Comparison of ENCODE assay signal across 8 cellular contexts in the genomic region with DNA sequence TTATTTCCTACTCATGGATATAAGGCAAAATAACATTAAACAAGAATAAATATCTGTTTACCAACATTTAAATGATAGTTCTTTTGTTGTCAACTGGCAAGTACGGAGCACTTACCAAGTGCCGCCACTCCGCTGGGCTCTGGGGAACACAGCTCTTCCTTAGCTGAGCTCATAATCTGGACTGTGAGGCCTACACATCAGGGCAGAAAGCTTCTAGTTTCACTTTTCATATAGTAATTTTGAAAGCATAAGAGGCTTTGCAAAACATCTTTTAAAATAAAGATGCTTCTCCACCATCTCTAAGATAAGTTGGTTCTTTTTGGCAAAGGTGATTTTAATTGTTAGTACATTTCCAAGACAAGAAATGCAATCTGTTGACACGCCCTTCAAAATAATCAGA.
DNase-seq lines count a peak whose midpoint lies in the region; ATAC-seq, FAIRE-seq and TF ChIP-seq lines count a peak whose summit lies in the region.

No MANE protein-coding gene starts in this region.

- no peak for FAIRE-seq in endothelial cell of umbilical vein (lab: Jason Lieb, UNC)

- H3K4me3 Mint-ChIP-seq in activated CD4-positive, alpha-beta T cell treated with anti-CD3 and anti-CD28 coated beads for 36 hours = peak overlapping the region; percentile 66

- H3K4me1 Mint-ChIP-seq in activated CD4-positive, alpha-beta T cell treated with anti-CD3 and anti-CD28 coated beads for 36 hours = peaks cover 42% of the 10 kb centered on the region

- CTCF ChIA-PET in activated CD4-positive, alpha-beta T cell treated with anti-CD3 and anti-CD28 coated beads for 36 hours (lab: Charles Lee) = interaction anchor here (0.7 to 1.7 kb wide), 6 partner anchors 11 to 232 kb away, joined by 3 to 8 read pairs (median 3); no protein-coding TSS in a partner anchor
- CTCF ChIA-PET in endothelial cell of umbilical vein (lab: Charles Lee) = interaction anchor here (1.1 to 1.6 kb wide), 7 partner anchors 14 to 219 kb away, joined by 3 to 10 read pairs (median 5); no protein-coding TSS in a partner anchor

- H4K20me1 ChIP-seq in endothelial cell of umbilical vein (replicated peaks; ENCODE audit: control insufficient read depth, extremely low read depth, insufficient read depth, low read length) (no peaks in the 10 kb centered on the region), osteoblast (ENCODE audit: insufficient read depth, low read length) (no peaks in the 10 kb centered on the region)

- peak; percentile 58 for ATAC-seq in HG03135 (IDR thresholded peaks at IDR 0.05; ENCODE audit: unreplicated experiment)
- peak; percentile 89 for ATAC-seq in activated CD4-positive, alpha-beta T cell treated with anti-CD3 and anti-CD28 coated beads for 36 hours

- H3K27me3 Mint-ChIP-seq in activated CD4-positive, alpha-beta T cell treated with anti-CD3 and anti-CD28 coated beads for 36 hours = no peaks in the 10 kb centered on the region

- H3K27ac Mint-ChIP-seq in activated CD4-positive, alpha-beta T cell treated with anti-CD3 and anti-CD28 coated beads for 36 hours = peak overlapping the region; percentile 95

- H3K9me3 ChIP-seq in endothelial cell of umbilical vein (replicated peaks; ENCODE audit: control insufficient read depth, insufficient read depth, low read length) = no peaks in the 10 kb centered on the region
- no peaks in the 10 kb centered on the region for H3K9me3 ChIP-seq in osteoblast (ENCODE audit: low read depth, low read length)
- H3K9me3 ChIP-seq in WERI-Rb-1 (ENCODE audit: severe bottlenecking) = no peaks in the 10 kb centered on the region

- DNase-seq in activated naive CD4-positive, alpha-beta T cell treated with Interleukin-2 at 50 U/mL for 16 hours = peak; percentile 52
- no peak for DNase-seq in activated naive CD4-positive, alpha-beta T cell (lab: John Stamatoyannopoulos, UW)
- DNase-seq in activated CD4-positive, alpha-beta T cell treated with anti-CD3 and anti-CD28 coated beads for 36 hours = peak; percentile 69
- DNase-seq in endothelial cell of umbilical vein (ENCODE audit: low read depth, low spot score) = peak; percentile 75
- no peak for DNase-seq in osteoblast (ENCODE audit: insufficient read length, low spot score, missing footprints)
- no peak for DNase-seq in UCSD-AML1 (lab: John Stamatoyannopoulos, UW; ENCODE audit: unreplicated experiment)
- no peak for DNase-seq in WERI-Rb-1

- no peaks in the 10 kb centered on the region for H3K27me3 ChIP-seq in endothelial cell of umbilical vein (ENCODE audit: control insufficient read depth in 2 of 2, insufficient read depth in 2 of 2, low read length in 2 of 2)
- no peaks in the 10 kb centered on the region for H3K27me3 ChIP-seq in osteoblast (ENCODE audit: insufficient read depth, low read length)
- H3K27me3 ChIP-seq in WERI-Rb-1 (ENCODE audit: insufficient read depth, low read depth, severe bottlenecking) = no peaks in the 10 kb centered on the region

- H3K27ac ChIP-seq in endothelial cell of umbilical vein (ENCODE audit: insufficient read depth, low read depth, low read length) = peak overlapping the region; percentile 46
- peak overlapping the region; percentile 77 for H3K27ac ChIP-seq in osteoblast (ENCODE audit: low read depth, low read length)
- no peak overlapping the region for H3K27ac ChIP-seq in WERI-Rb-1

- peak overlapping the region in 1 of 3 experiments; percentile 58 for H3K4me3 ChIP-seq in endothelial cell of umbilical vein (replicated peaks in 1 of 3; ENCODE audit: insufficient read depth in 1 of 3, low read depth in 1 of 3, low read length in 3 of 3)
- H3K4me3 ChIP-seq in osteoblast (ENCODE audit: insufficient read depth, low read length) = peak overlapping the region; percentile 61
- no peak overlapping the region for H3K4me3 ChIP-seq in WERI-Rb-1 (ENCODE audit: low read depth, low read length)

- dilution Hi-C loops in endothelial cell of umbilical vein (cut with MboI; ENCODE audit: extremely low pct_ligation_motif_present, low sequenced_read_pairs) = no loop called here

- intact Hi-C loops in activated CD4-positive, alpha-beta T cell treated with anti-CD3 and anti-CD28 coated beads for 36 hours (cut with DNase I, micrococcal nuclease) = loop anchor here (1.0 to 2.0 kb wide), 10 partner anchors 27 to 439 kb away; a partner anchor contains a TSS
- intact Hi-C loops in endothelial cell of umbilical vein (cut with micrococcal nuclease) = loop anchor here (1.0 to 5.0 kb wide), 7 partner anchors 18 to 218 kb away; no protein-coding TSS in a partner anchor

- H3K4me2 ChIP-seq in endothelial cell of umbilical vein (ENCODE audit: insufficient read depth, low read length) = peak overlapping the region; percentile 65
- H3K4me2 ChIP-seq in osteoblast (ENCODE audit: insufficient read depth, low read length) = peak overlapping the region; percentile 90

- no TSS peak for BruUV-seq in endothelial cell of umbilical vein (replicated peaks; lab: Mats Ljungman, UMichigan)

- no peaks in the 10 kb centered on the region for H3K36me3 Mint-ChIP-seq in activated CD4-positive, alpha-beta T cell treated with anti-CD3 and anti-CD28 coated beads for 36 hours (ENCODE audit: low read depth)

- H3K36me3 ChIP-seq in endothelial cell of umbilical vein (ENCODE audit: control insufficient read depth in 2 of 2, extremely low read depth in 1 of 2, insufficient read depth in 2 of 2, low read length in 2 of 2) (no peaks in the 10 kb centered on the region), osteoblast (ENCODE audit: insufficient read depth, low read length) (no peaks in the 10 kb centered on the region), WERI-Rb-1 (no peaks in the 10 kb centered on the region)

- H2AFZ ChIP-seq in endothelial cell of umbilical vein (ENCODE audit: low read depth, low read length) (peak overlapping the region; percentile 72), osteoblast (ENCODE audit: low read length) (peak overlapping the region; percentile 85)

- no peak for TF ChIP-seq POLR2A in endothelial cell of umbilical vein (IDR thresholded peaks at IDR 0.05; ENCODE audit: low read depth, low read length)

- TF ChIP-seq CTCF in endothelial cell of umbilical vein (IDR thresholded peaks at IDR 0.05; ENCODE audit: extremely low read depth in 1 of 2, insufficient read depth in 1 of 2, low read depth in 1 of 2, low read length in 2 of 2) (no peak), osteoblast (IDR thresholded peaks at IDR 0.05; ENCODE audit: extremely low read depth, low read depth, low read length) (no peak), WERI-Rb-1 (IDR thresholded peaks at IDR 0.05; ENCODE audit: low read depth, low read length) (no peak)

- H3K9me1 ChIP-seq in endothelial cell of umbilical vein (replicated peaks; ENCODE audit: control insufficient read depth, extremely low read depth, insufficient read depth, low read length) = no peaks in the 10 kb centered on the region

- POLR2A ChIA-PET in activated CD4-positive, alpha-beta T cell treated with anti-CD3 and anti-CD28 coated beads for 36 hours (lab: Charles Lee) = no interaction called here
- POLR2A ChIA-PET in endothelial cell of umbilical vein (lab: Charles Lee) = interaction anchor here (0.7 kb wide), 1 partner anchor 654 kb away, joined by 6 read pairs; no protein-coding TSS in a partner anchor

- H3K79me2 ChIP-seq in endothelial cell of umbilical vein (ENCODE audit: control insufficient read depth, insufficient read depth, low read length) (no peaks in the 10 kb centered on the region), osteoblast (ENCODE audit: insufficient read depth, low read length) (no peaks in the 10 kb centered on the region)

- H3K4me1 ChIP-seq in endothelial cell of umbilical vein (ENCODE audit: control insufficient read depth, extremely low read depth, insufficient read depth, low read length) (peaks cover 11% of the 10 kb centered on the region), osteoblast (ENCODE audit: insufficient read depth, low read length) (peaks cover 22% of the 10 kb centered on the region)

- H3K9me3 Mint-ChIP-seq in activated CD4-positive, alpha-beta T cell treated with anti-CD3 and anti-CD28 coated beads for 36 hours (ENCODE audit: low read depth) = no peaks in the 10 kb centered on the region

- H3K9ac ChIP-seq in endothelial cell of umbilical vein (replicated peaks; ENCODE audit: extremely low read depth, insufficient read depth, low read length) = peak overlapping the region; percentile 25

TF ChIP-seq in endothelial cell of umbilical vein, 7 proteins besides CTCF, POLR2A, EP300 and RAD21:
- TF ChIP-seq GATA2 (IDR thresholded peaks at IDR 0.05; ENCODE audit: insufficient read depth, insufficient read length, low read depth, low read length) (no peak), MYC (IDR thresholded peaks at IDR 0.05; ENCODE audit: low read depth, low read length) (no peak), FOS (IDR thresholded peaks at IDR 0.05; ENCODE audit: borderline replicate concordance, insufficient read depth, low read length) (no peak), JUN (IDR thresholded peaks at IDR 0.05; ENCODE audit: borderline replicate concordance, insufficient read depth, insufficient read length, low read depth) (no peak)

Comparison
In these comparisons a context has a peak if more than half of its experiments do, and no peak if none do; other contexts are left out.
1. DNase-seq: peak in activated naive CD4-positive, alpha-beta T cell treated with Interleukin-2 at 50 U/mL for 16 hours (single experiment), activated CD4-positive, alpha-beta T cell treated with anti-CD3 and anti-CD28 coated beads for 36 hours (single experiment) and endothelial cell of umbilical vein (single experiment); none in activated naive CD4-positive, alpha-beta T cell (0 of 4), osteoblast (single experiment), UCSD-AML1 (single experiment) and WERI-Rb-1 (single experiment).